ENCODE assay signal across 26 cellular contexts in the genomic region with DNA sequence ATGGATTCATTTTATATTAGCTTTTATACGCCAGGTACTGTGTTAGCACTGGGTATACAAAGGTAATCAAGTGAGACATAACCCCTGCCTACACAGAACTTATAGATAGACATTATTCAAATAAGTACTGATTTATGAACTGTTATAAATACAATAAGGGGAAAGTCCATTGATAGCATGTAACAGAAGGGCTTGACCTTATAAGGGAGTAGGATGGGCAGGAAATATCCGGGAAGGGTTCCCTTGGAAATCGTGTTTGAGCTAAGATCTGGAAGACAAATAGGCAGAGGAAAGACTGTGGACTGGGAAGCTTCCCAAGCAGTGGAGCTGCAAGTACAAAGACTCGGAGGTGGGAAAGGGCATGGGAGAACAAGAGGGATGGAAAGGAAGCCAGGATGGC.
A peak's percentile ranks its signal among the peaks of the same experiment; 100 is the strongest.
DNase-seq lines count a peak whose midpoint lies in the region; ATAC-seq, FAIRE-seq and TF ChIP-seq lines count a peak whose summit lies in the region.
"Had no signal": no experiment of that assay in that cellular context is flagged by ENCODE, and none has a peak within 500 bp of the region (broad histone marks: within the 10 kb centered on the region; RNA-seq: fewer than 3 reads in every experiment).

No MANE protein-coding gene starts in this region.

- intact Hi-C loops in Right ventricle myocardium superior (cut with DNase I) = no loop called here

- H3K27me3 ChIP-seq in DOHH2 (ENCODE audit: control insufficient read depth, low read length) (no peaks in the 10 kb centered on the region), small intestine (ENCODE audit: control insufficient read depth in 2 of 2, insufficient read depth in 2 of 2, low read length in 2 of 2) (no peaks in the 10 kb centered on the region)
- H3K27me3 ChIP-seq: SJCRH30 had no signal

- peaks cover 19% of the 10 kb centered on the region for H3K4me1 ChIP-seq in DOHH2 (ENCODE audit: control insufficient read depth, low read length)
- H3K4me1 ChIP-seq in small intestine (ENCODE audit: control insufficient read depth in 2 of 2, insufficient read depth in 1 of 2, low read depth in 1 of 2, low read length in 1 of 2) = peaks cover 0 to 3% of the 10 kb centered on the region in 2 donors
- H3K4me1 ChIP-seq: A549, SJCRH30 had no signal

- H3K9me3 ChIP-seq in DOHH2 (ENCODE audit: control insufficient read depth, insufficient read depth, low read length) = no peaks in the 10 kb centered on the region
- no peaks in the 10 kb centered on the region for H3K9me3 ChIP-seq in small intestine (ENCODE audit: control insufficient read depth, low read depth)
- H3K9me3 ChIP-seq: A549, SJCRH30 had no signal

- CTCF ChIA-PET in activated naive CD4-positive, alpha-beta T cell treated with anti-CD3 and anti-CD28 coated beads, Interleukin-2, amount 10 ng/mL, durations not matched to agents 7 days and 5 days (lab: Charles Lee) = interaction anchor here (1.4 kb wide), 1 partner anchor 57 kb away, joined by 3 read pairs; no protein-coding TSS in a partner anchor

- WGBS in small intestine, 3 donors = 14 to 47% (median 33%) methylated on average over 4 of the region's 4 CpGs

- TF ChIP-seq CTCF in DOHH2 (IDR thresholded peaks at IDR 0.05; ENCODE audit: low read depth, low read length, poor library complexity, severe bottlenecking) = no peak

- H3K9me2 ChIP-seq in DOHH2 (replicated peaks; ENCODE audit: control insufficient read depth, low read length) = no peaks in the 10 kb centered on the region

- no peaks in the 10 kb centered on the region for H3F3A ChIP-seq in DOHH2 (ENCODE audit: control insufficient read depth, insufficient read depth)

- H3K9me3 Mint-ChIP-seq in activated naive CD4-positive, alpha-beta T cell treated with anti-CD3 and anti-CD28 coated beads, Interleukin-2, amount 10 ng/mL, durations not matched to agents 7 days and 5 days = peaks cover 18% of the 10 kb centered on the region
- peaks cover 3% of the 10 kb centered on the region for H3K9me3 Mint-ChIP-seq in activated T-helper 17 cell treated with anti-CD3 and anti-CD28 coated beads, Interleukin-2, amount 50 U/mL, for 72 hours

- peaks cover 39% of the 10 kb centered on the region for H3K4me1 Mint-ChIP-seq in activated naive CD4-positive, alpha-beta T cell treated with anti-CD3 and anti-CD28 coated beads, Interleukin-2, amount 10 ng/mL, durations not matched to agents 7 days and 5 days
- H3K4me1 Mint-ChIP-seq in activated T-helper 17 cell treated with anti-CD3 and anti-CD28 coated beads, Interleukin-2, amount 50 U/mL, for 72 hours = peaks cover 9% of the 10 kb centered on the region

- H3K4me3 Mint-ChIP-seq in activated naive CD4-positive, alpha-beta T cell treated with anti-CD3 and anti-CD28 coated beads, Interleukin-2, amount 10 ng/mL, durations not matched to agents 7 days and 5 days = no peak overlapping the region
- no peak overlapping the region for H3K4me3 Mint-ChIP-seq in activated T-helper 17 cell treated with anti-CD3 and anti-CD28 coated beads, Interleukin-2, amount 50 U/mL, for 72 hours

- H3K27ac Mint-ChIP-seq in activated naive CD4-positive, alpha-beta T cell treated with anti-CD3 and anti-CD28 coated beads, Interleukin-2, amount 10 ng/mL, durations not matched to agents 7 days and 5 days = peak overlapping the region; percentile 63
- H3K27ac Mint-ChIP-seq in activated T-helper 17 cell treated with anti-CD3 and anti-CD28 coated beads, Interleukin-2, amount 50 U/mL, for 72 hours = peak overlapping the region; percentile 75

- H3K36me3 ChIP-seq in DOHH2 (ENCODE audit: control insufficient read depth, low read length) = no peaks in the 10 kb centered on the region
- no peaks in the 10 kb centered on the region for H3K36me3 ChIP-seq in small intestine (ENCODE audit: control insufficient read depth in 2 of 2, insufficient read depth in 2 of 2, low read length in 2 of 2)
- H3K36me3 ChIP-seq: SJCRH30 had no signal

- peak overlapping the region; percentile 45 for H3K4me2 ChIP-seq in DOHH2 (ENCODE audit: low read length)
- H3K4me2 ChIP-seq: A549 had no signal

- no peak for DNase-seq in activated naive CD4-positive, alpha-beta T cell treated with anti-CD3 and anti-CD28 coated beads, Interleukin-2, amount 10 ng/mL, durations not matched to agents 7 days and 5 days
- DNase-seq in activated naive CD4-positive, alpha-beta T cell treated with Interleukin-2 at 50 U/mL for 16 hours = no peak
- DNase-seq in small intestine (peak; percentile 71), Right ventricle myocardium superior (no peak), HTR-8/SVneo (ENCODE audit: insufficient read length, low spot score) (no peak), GOT3 (lab: John Stamatoyannopoulos, UW) (no peak)
- DNase-seq: AML-193; C1 segment of cervical spinal cord; Calu3; CD8-positive, alpha-beta memory T cell; Kasumi-1; MV-4-11; NCI-H1105; NCI-H1436 treated with DMSO at 0.1 percent for 48 hours; NCI-H187 treated with DMSO at 0.1 percent for 48 hours; NCI-H2107; NCI-H524 treated with DMSO at 0.1 percent for 48 hours; NCI-H774; PC-3; SJCRH30 had no signal

- H3K27ac ChIP-seq in DOHH2 (ENCODE audit: low read depth, low read length) (no peak overlapping the region), small intestine (ENCODE audit: low read depth in 1 of 2, low read length in 1 of 2) (no peak overlapping the region)
- H3K27ac ChIP-seq: A549, HL-60, SJCRH30 had no signal

- H3K79me2 ChIP-seq in DOHH2 (ENCODE audit: control insufficient read depth, low read length) = no peaks in the 10 kb centered on the region

- no peak for ATAC-seq in activated T-helper 17 cell treated with anti-CD3 and anti-CD28 coated beads, Interleukin-2, amount 50 U/mL, for 72 hours (replicated peaks)
- no peak for ATAC-seq in Right ventricle myocardium superior (ENCODE audit: poor library complexity)
- ATAC-seq: A549, PC-3, SK-N-SH treated with all-trans-retinoic acid at 6 μM for 48 hours had no signal

- no peaks in the 10 kb centered on the region for H3K27me3 Mint-ChIP-seq in activated naive CD4-positive, alpha-beta T cell treated with anti-CD3 and anti-CD28 coated beads, Interleukin-2, amount 10 ng/mL, durations not matched to agents 7 days and 5 days
- H3K27me3 Mint-ChIP-seq in activated T-helper 17 cell treated with anti-CD3 and anti-CD28 coated beads, Interleukin-2, amount 50 U/mL, for 72 hours = peaks cover 5% of the 10 kb centered on the region
- H3K27me3 Mint-ChIP-seq: CD8-positive, alpha-beta memory T cell had no signal

- H3K4me3 ChIP-seq in DOHH2 (ENCODE audit: low read length) (no peak overlapping the region), small intestine (ENCODE audit: low read depth in 1 of 2, low read length in 2 of 2) (no peak overlapping the region)
- H3K4me3 ChIP-seq: A549, SJCRH30 had no signal

- FAIRE-seq in small intestine (lab: Jason Lieb, UNC) = no peak
- no peak for FAIRE-seq in HTR-8/SVneo (lab: Jason Lieb, UNC)
- FAIRE-seq: A549, H54 had no signal

- peaks cover 14% of the 10 kb centered on the region for H3K36me3 Mint-ChIP-seq in activated naive CD4-positive, alpha-beta T cell treated with anti-CD3 and anti-CD28 coated beads, Interleukin-2, amount 10 ng/mL, durations not matched to agents 7 days and 5 days
- H3K36me3 Mint-ChIP-seq in activated T-helper 17 cell treated with anti-CD3 and anti-CD28 coated beads, Interleukin-2, amount 50 U/mL, for 72 hours (ENCODE audit: low read depth) = no peaks in the 10 kb centered on the region
- H3K36me3 Mint-ChIP-seq: CD8-positive, alpha-beta memory T cell had no signal

- H4K20me1 ChIP-seq in DOHH2 (ENCODE audit: control insufficient read depth, insufficient read depth, low read depth, low read length) = no peaks in the 10 kb centered on the region
